ENCODE assay signal across 1 cellular context in the genomic region with DNA sequence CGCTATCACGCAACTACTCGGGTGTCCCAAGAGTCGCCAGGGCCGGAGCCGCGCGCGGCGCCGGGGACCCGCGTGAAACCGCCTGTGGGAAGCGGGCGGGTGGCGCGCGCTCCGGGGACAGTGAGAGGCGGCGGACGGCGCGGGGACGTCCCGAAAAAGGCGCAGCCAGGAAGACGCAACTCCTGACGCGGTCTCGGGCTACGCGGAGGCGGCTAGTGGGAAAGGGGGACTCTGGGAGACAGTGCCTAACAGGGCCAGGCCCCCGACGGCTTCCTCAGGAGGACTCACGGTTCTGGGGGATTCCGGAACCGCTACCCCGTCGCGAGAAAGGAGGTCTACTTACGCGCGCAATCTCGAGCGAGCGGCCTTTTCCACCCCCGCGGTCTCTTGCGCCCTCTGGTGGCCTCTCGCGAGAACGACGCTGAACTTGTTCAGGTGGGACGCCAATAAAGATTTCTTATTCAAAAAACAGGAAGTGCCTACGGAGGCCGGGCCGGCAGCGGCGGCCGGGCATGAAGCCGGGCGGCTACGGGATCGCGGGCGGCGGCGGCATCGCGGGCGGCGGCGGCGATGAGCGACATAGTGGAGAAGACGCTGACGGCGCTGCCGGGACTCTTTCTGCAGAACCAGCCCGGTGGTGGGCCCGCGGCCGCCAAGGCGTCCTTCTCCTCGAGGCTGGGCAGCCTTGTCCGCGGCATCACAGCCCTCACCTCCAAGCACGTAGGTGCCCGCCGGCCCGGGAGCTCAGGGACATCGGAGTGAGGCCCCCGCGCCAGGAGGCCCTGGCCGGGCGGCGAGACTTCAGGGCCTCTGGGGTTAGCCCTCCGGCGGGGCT.
TF ChIP-seq lines count a peak whose summit lies in the region.

A gene (plus strand): TSS at position 475 of the 835 bp plus-strand sequence. CDS start 96 bp downstream, at position 571.

TF ChIP-seq in HEK293, 187 proteins besides CTCF, POLR2A, EP300 and RAD21 (continued from another document and continues in another):
- TF ChIP-seq KLF1 (tag by site-specific recombination; IDR thresholded peaks at IDR 0.05) (no peak), ZNF426 (tag by site-specific recombination; IDR thresholded peaks at IDR 0.05) (no peak), ZNF211 (tag by site-specific recombination; IDR thresholded peaks at IDR 0.05; ENCODE audit: low read depth) (no peak), ZEB2 (tag by site-specific recombination; IDR thresholded peaks at IDR 0.05) (peak; percentile 61), BCL11A (tag by site-specific recombination; IDR thresholded peaks at IDR 0.05; ENCODE audit: low read depth) (no peak), ZNF202 (tag by site-specific recombination; IDR thresholded peaks at IDR 0.05; ENCODE audit: borderline replicate concordance) (no peak), ZNF19 (tag by site-specific recombination; IDR thresholded peaks at IDR 0.05; ENCODE audit: low read depth) (no peak), ZNF140 (tag by site-specific recombination; IDR thresholded peaks at IDR 0.05) (no peak), ZNF266 (tag by site-specific recombination; IDR thresholded peaks at IDR 0.05; ENCODE audit: low read depth) (no peak), ZNF530 (tag by site-specific recombination; IDR thresholded peaks at IDR 0.05; ENCODE audit: low read depth) (no peak), ZFP3 (tag by site-specific recombination; IDR thresholded peaks at IDR 0.05; ENCODE audit: low read depth) (no peak), ZNF354C (tag by site-specific recombination; IDR thresholded peaks at IDR 0.05; ENCODE audit: borderline replicate concordance, low read depth) (no peak), ZNF571 (tag by site-specific recombination; IDR thresholded peaks at IDR 0.05) (no peak), ZNF707 (tag by site-specific recombination; IDR thresholded peaks at IDR 0.05) (no peak), MYNN (tag by site-specific recombination; IDR thresholded peaks at IDR 0.05; ENCODE audit: borderline replicate concordance) (no peak), ZNF585B (tag by site-specific recombination; IDR thresholded peaks at IDR 0.05) (no peak), ZFHX2 (tag by site-specific recombination; conservative IDR thresholded peaks at IDR 0.05) (peak; percentile 65), ZNF16 (tag by site-specific recombination; IDR thresholded peaks at IDR 0.05; ENCODE audit: low read depth) (no peak), ZNF600 (tag by site-specific recombination; IDR thresholded peaks at IDR 0.05) (peak; percentile 71), MZF1 (tag by site-specific recombination; IDR thresholded peaks at IDR 0.05; ENCODE audit: borderline replicate concordance) (no peak), KLF8 (tag by site-specific recombination; IDR thresholded peaks at IDR 0.05) (peak; percentile 66), ZNF777 (tag by site-specific recombination; IDR thresholded peaks at IDR 0.05; ENCODE audit: borderline replicate concordance) (peak; percentile 77; the same call in 1 of the 2 replicates), SP2 (tag by site-specific recombination; IDR thresholded peaks at IDR 0.05) (no peak), ZNF184 (tag by site-specific recombination; IDR thresholded peaks at IDR 0.05) (no peak), ZNF658 (tag by site-specific recombination; IDR thresholded peaks at IDR 0.05) (no peak), ZNF24 (tag by site-specific recombination; IDR thresholded peaks at IDR 0.05) (0 out of 2 replicates have a peak, but pooled peaks have one; percentile 27), ZNF48 (tag by site-specific recombination; IDR thresholded peaks at IDR 0.05) (no peak)
- TF ChIP-seq, protein P1, sequence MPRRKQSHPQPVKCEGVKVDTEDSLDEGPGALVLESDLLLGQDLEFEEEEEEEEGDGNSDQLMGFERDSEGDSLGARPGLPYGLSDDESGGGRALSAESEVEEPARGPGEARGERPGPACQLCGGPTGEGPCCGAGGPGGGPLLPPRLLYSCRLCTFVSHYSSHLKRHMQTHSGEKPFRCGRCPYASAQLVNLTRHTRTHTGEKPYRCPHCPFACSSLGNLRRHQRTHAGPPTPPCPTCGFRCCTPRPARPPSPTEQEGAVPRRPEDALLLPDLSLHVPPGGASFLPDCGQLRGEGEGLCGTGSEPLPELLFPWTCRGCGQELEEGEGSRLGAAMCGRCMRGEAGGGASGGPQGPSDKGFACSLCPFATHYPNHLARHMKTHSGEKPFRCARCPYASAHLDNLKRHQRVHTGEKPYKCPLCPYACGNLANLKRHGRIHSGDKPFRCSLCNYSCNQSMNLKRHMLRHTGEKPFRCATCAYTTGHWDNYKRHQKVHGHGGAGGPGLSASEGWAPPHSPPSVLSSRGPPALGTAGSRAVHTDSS (tag by site-specific recombination; IDR thresholded peaks at IDR 0.05): no peak
- TF ChIP-seq, protein P2, sequence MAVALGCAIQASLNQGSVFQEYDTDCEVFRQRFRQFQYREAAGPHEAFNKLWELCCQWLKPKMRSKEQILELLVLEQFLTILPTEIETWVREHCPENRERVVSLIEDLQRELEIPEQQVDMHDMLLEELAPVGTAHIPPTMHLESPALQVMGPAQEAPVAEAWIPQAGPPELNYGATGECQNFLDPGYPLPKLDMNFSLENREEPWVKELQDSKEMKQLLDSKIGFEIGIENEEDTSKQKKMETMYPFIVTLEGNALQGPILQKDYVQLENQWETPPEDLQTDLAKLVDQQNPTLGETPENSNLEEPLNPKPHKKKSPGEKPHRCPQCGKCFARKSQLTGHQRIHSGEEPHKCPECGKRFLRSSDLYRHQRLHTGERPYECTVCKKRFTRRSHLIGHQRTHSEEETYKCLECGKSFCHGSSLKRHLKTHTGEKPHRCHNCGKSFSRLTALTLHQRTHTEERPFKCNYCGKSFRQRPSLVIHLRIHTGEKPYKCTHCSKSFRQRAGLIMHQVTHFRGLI (tag by site-specific recombination; IDR thresholded peaks at IDR 0.05): peak; percentile 27; the same call in 1 of the 2 replicates
- TF ChIP-seq, protein P3, sequence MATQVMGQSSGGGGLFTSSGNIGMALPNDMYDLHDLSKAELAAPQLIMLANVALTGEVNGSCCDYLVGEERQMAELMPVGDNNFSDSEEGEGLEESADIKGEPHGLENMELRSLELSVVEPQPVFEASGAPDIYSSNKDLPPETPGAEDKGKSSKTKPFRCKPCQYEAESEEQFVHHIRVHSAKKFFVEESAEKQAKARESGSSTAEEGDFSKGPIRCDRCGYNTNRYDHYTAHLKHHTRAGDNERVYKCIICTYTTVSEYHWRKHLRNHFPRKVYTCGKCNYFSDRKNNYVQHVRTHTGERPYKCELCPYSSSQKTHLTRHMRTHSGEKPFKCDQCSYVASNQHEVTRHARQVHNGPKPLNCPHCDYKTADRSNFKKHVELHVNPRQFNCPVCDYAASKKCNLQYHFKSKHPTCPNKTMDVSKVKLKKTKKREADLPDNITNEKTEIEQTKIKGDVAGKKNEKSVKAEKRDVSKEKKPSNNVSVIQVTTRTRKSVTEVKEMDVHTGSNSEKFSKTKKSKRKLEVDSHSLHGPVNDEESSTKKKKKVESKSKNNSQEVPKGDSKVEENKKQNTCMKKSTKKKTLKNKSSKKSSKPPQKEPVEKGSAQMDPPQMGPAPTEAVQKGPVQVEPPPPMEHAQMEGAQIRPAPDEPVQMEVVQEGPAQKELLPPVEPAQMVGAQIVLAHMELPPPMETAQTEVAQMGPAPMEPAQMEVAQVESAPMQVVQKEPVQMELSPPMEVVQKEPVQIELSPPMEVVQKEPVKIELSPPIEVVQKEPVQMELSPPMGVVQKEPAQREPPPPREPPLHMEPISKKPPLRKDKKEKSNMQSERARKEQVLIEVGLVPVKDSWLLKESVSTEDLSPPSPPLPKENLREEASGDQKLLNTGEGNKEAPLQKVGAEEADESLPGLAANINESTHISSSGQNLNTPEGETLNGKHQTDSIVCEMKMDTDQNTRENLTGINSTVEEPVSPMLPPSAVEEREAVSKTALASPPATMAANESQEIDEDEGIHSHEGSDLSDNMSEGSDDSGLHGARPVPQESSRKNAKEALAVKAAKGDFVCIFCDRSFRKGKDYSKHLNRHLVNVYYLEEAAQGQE (tag by site-specific recombination; IDR thresholded peaks at IDR 0.05): no peak
- TF ChIP-seq, protein P4, sequence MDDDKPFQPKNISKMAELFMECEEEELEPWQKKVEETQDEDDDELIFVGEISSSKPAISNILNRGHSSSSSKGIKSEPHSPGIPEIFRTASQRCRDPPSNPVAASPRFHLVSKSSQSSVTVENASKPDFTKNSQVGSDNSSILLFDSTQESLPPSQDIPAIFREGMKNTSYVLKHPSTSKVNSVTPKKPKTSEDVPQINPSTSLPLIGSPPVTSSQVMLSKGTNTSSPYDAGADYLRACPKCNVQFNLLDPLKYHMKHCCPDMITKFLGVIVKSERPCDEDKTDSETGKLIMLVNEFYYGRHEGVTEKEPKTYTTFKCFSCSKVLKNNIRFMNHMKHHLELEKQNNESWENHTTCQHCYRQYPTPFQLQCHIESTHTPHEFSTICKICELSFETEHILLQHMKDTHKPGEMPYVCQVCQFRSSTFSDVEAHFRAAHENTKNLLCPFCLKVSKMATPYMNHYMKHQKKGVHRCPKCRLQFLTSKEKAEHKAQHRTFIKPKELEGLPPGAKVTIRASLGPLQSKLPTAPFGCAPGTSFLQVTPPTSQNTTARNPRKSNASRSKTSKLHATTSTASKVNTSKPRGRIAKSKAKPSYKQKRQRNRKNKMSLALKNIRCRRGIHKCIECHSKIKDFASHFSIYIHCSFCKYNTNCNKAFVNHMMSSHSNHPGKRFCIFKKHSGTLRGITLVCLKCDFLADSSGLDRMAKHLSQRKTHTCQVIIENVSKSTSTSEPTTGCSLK (tag by site-specific recombination; IDR thresholded peaks at IDR 0.05): no peak
- TF ChIP-seq, protein P5, sequence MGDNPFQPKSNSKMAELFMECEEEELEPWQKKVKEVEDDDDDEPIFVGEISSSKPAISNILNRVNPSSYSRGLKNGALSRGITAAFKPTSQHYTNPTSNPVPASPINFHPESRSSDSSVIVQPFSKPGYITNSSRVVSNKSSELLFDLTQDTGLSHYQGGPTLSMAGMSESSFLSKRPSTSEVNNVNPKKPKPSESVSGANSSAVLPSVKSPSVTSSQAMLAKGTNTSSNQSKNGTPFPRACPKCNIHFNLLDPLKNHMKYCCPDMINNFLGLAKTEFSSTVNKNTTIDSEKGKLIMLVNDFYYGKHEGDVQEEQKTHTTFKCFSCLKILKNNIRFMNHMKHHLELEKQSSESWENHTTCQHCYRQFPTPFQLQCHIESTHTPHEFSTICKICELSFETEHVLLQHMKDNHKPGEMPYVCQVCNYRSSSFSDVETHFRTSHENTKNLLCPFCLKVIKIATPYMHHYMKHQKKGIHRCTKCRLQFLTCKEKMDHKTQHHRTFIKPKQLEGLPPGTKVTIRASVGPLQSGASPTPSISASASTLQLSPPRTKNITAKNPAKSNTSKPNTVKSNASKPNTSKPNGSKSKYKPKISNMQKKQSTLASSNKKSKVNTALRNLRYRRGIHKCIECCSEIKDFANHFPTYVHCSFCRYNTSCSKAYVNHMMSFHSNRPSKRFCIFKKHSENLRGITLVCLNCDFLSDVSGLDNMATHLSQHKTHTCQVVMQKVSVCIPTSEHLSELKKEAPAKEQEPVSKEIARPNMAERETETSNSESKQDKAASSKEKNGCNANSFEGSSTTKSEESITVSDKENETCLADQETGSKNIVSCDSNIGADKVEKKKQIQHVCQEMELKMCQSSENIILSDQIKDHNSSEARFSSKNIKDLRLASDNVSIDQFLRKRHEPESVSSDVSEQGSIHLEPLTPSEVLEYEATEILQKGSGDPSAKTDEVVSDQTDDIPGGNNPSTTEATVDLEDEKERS (tag by site-specific recombination; IDR thresholded peaks at IDR 0.05): no peak
- TF ChIP-seq, protein P6, sequence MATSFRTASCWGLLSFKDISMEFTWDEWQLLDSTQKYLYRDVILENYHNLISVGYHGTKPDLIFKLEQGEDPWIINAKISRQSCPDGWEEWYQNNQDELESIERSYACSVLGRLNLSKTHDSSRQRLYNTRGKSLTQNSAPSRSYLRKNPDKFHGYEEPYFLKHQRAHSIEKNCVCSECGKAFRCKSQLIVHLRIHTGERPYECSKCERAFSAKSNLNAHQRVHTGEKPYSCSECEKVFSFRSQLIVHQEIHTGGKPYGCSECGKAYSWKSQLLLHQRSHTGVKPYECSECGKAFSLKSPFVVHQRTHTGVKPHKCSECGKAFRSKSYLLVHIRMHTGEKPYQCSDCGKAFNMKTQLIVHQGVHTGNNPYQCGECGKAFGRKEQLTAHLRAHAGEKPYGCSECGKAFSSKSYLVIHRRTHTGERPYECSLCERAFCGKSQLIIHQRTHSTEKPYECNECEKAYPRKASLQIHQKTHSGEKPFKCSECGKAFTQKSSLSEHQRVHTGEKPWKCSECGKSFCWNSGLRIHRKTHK (tag by site-specific recombination; IDR thresholded peaks at IDR 0.05): no peak
- TF ChIP-seq, protein P7, sequence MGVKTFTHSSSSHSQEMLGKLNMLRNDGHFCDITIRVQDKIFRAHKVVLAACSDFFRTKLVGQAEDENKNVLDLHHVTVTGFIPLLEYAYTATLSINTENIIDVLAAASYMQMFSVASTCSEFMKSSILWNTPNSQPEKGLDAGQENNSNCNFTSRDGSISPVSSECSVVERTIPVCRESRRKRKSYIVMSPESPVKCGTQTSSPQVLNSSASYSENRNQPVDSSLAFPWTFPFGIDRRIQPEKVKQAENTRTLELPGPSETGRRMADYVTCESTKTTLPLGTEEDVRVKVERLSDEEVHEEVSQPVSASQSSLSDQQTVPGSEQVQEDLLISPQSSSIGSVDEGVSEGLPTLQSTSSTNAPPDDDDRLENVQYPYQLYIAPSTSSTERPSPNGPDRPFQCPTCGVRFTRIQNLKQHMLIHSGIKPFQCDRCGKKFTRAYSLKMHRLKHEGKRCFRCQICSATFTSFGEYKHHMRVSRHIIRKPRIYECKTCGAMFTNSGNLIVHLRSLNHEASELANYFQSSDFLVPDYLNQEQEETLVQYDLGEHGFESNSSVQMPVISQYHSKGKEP (tag by site-specific recombination; IDR thresholded peaks at IDR 0.05): peak; percentile 35; the same call in 1 of the 2 replicates
- TF ChIP-seq, protein P8, sequence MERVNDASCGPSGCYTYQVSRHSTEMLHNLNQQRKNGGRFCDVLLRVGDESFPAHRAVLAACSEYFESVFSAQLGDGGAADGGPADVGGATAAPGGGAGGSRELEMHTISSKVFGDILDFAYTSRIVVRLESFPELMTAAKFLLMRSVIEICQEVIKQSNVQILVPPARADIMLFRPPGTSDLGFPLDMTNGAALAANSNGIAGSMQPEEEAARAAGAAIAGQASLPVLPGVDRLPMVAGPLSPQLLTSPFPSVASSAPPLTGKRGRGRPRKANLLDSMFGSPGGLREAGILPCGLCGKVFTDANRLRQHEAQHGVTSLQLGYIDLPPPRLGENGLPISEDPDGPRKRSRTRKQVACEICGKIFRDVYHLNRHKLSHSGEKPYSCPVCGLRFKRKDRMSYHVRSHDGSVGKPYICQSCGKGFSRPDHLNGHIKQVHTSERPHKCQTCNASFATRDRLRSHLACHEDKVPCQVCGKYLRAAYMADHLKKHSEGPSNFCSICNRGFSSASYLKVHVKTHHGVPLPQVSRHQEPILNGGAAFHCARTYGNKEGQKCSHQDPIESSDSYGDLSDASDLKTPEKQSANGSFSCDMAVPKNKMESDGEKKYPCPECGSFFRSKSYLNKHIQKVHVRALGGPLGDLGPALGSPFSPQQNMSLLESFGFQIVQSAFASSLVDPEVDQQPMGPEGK (tag by site-specific recombination; IDR thresholded peaks at IDR 0.05): peak; percentile 20; the same call in 1 of the 2 replicates
- TF ChIP-seq, protein P9, sequence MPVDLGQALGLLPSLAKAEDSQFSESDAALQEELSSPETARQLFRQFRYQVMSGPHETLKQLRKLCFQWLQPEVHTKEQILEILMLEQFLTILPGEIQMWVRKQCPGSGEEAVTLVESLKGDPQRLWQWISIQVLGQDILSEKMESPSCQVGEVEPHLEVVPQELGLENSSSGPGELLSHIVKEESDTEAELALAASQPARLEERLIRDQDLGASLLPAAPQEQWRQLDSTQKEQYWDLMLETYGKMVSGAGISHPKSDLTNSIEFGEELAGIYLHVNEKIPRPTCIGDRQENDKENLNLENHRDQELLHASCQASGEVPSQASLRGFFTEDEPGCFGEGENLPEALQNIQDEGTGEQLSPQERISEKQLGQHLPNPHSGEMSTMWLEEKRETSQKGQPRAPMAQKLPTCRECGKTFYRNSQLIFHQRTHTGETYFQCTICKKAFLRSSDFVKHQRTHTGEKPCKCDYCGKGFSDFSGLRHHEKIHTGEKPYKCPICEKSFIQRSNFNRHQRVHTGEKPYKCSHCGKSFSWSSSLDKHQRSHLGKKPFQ (tag by site-specific recombination; IDR thresholded peaks at IDR 0.05): no peak
